ENCODE assay signal across 1 cellular context in genomic region chr1:1295154-1295923, GRCh38.
TF ChIP-seq lines count a peak whose summit lies in the region.

No MANE protein-coding gene starts in this region.

TF ChIP-seq in HepG2, 621 proteins besides CTCF, POLR2A, EP300 and RAD21:
- no peak for TF ChIP-seq TBP (CRISPR knock-in tag; IDR thresholded peaks at IDR 0.05)
- TF ChIP-seq ATF2 (CRISPR knock-in tag; IDR thresholded peaks at IDR 0.05), result no peak
- TF ChIP-seq ELF3 (CRISPR knock-in tag; IDR thresholded peaks at IDR 0.05), result no peak
- TF ChIP-seq, protein P1, sequence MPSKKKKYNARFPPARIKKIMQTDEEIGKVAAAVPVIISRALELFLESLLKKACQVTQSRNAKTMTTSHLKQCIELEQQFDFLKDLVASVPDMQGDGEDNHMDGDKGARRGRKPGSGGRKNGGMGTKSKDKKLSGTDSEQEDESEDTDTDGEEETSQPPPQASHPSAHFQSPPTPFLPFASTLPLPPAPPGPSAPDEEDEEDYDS (CRISPR knock-in tag; IDR thresholded peaks at IDR 0.05), result no peak
- no peak for TF ChIP-seq ASH2L (IDR thresholded peaks at IDR 0.05; ENCODE audit: insufficient read length, low read depth, low read length)
- TF ChIP-seq YEATS2 (CRISPR knock-in tag; IDR thresholded peaks at IDR 0.05; ENCODE audit: borderline replicate concordance), result no peak
- TF ChIP-seq HMGXB3 (CRISPR knock-in tag; IDR thresholded peaks at IDR 0.05; ENCODE audit: borderline replicate concordance), result no peak
- no peak for TF ChIP-seq PCBP1 (IDR thresholded peaks at IDR 0.05; ENCODE audit: borderline replicate concordance, low read depth, low read length)
- TF ChIP-seq, protein P2, sequence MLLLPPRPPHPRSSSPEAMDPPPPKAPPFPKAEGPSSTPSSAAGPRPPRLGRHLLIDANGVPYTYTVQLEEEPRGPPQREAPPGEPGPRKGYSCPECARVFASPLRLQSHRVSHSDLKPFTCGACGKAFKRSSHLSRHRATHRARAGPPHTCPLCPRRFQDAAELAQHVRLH (CRISPR knock-in tag; IDR thresholded peaks at IDR 0.05; ENCODE audit: borderline replicate concordance, low read depth), result no peak
- no peak for TF ChIP-seq ZNF317 (CRISPR knock-in tag; IDR thresholded peaks at IDR 0.05)
- no peak for TF ChIP-seq ETV5 (CRISPR knock-in tag; IDR thresholded peaks at IDR 0.05; ENCODE audit: borderline replicate concordance)
- TF ChIP-seq ZUFSP (CRISPR knock-in tag; IDR thresholded peaks at IDR 0.05; ENCODE audit: borderline replicate concordance), result no peak
- no peak for TF ChIP-seq RARG (CRISPR knock-in tag; IDR thresholded peaks at IDR 0.05; ENCODE audit: low read depth)
- TF ChIP-seq CHCHD3 (CRISPR knock-in tag; IDR thresholded peaks at IDR 0.05), result no peak
- TF ChIP-seq SMAD9 (CRISPR knock-in tag; IDR thresholded peaks at IDR 0.05), result no peak
- no peak for TF ChIP-seq RELA (CRISPR knock-in tag; IDR thresholded peaks at IDR 0.05)
- no peak for TF ChIP-seq REXO4 (CRISPR knock-in tag; IDR thresholded peaks at IDR 0.05; ENCODE audit: borderline replicate concordance)
